ENCODE assay signal across 1 cellular context in genomic region chr15:68465861-68466560, GRCh38.
TF ChIP-seq lines count a peak whose summit lies in the region.

No MANE protein-coding gene starts in this region.

TF ChIP-seq in WTC11, 78 proteins besides CTCF, POLR2A, EP300 and RAD21 (continued from another document):
- TF ChIP-seq, protein P1, sequence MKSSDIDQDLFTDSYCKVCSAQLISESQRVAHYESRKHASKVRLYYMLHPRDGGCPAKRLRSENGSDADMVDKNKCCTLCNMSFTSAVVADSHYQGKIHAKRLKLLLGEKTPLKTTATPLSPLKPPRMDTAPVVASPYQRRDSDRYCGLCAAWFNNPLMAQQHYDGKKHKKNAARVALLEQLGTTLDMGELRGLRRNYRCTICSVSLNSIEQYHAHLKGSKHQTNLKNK (CRISPR knock-in tag; IDR thresholded peaks at IDR 0.05) = no peak
- TF ChIP-seq NR1H2 (CRISPR knock-in tag; IDR thresholded peaks at IDR 0.05) (no peak), GTF2I (CRISPR knock-in tag; conservative IDR thresholded peaks at IDR 0.05) (no peak), ESRRA (CRISPR knock-in tag; IDR thresholded peaks at IDR 0.05; ENCODE audit: borderline replicate concordance) (no peak), ZNF671 (CRISPR knock-in tag; IDR thresholded peaks at IDR 0.05) (no peak), ZNF232 (CRISPR knock-in tag; IDR thresholded peaks at IDR 0.05) (no peak)
